ENCODE assay signal across 24 cellular contexts in genomic region chr7:38300175-38300574, GRCh38.
DNase-seq lines count a peak whose midpoint lies in the region; ATAC-seq and TF ChIP-seq lines count a peak whose summit lies in the region.
"Had no signal": no experiment of that assay in that cellular context is flagged by ENCODE, and none has a peak within 500 bp of the region (broad histone marks: within the 10 kb centered on the region; RNA-seq: fewer than 3 reads in every experiment).

No MANE protein-coding gene starts in this region.

- no peak overlapping the region for H2AFZ ChIP-seq in OCI-LY7 (ENCODE audit: low read length)

- no peak overlapping the region for H2BK5ac ChIP-seq in mesendoderm (ENCODE audit: low read length)

- POLR2A ChIA-PET in CD8-positive, alpha-beta memory T cell (lab: Charles Lee): interaction anchor here (1.0 to 1.5 kb wide), 2 partner anchors 11 to 64 kb away, joined by 3 read pairs; no protein-coding TSS in a partner anchor
- POLR2A ChIA-PET in activated CD8-positive, alpha-beta T cell treated with anti-CD3 and anti-CD28 coated beads, Interleukin-2, amount 10 ng/mL, durations not matched to agents 7 days and 5 days (lab: Charles Lee): interaction anchor here (0.9 kb wide), 1 partner anchor 15 kb away, joined by 6 read pairs; no protein-coding TSS in a partner anchor
- POLR2A ChIA-PET in OCI-LY7 (lab: Charles Lee): no interaction called here

- no peak overlapping the region for H2BK15ac ChIP-seq in mesendoderm (replicated peaks; ENCODE audit: low read depth)

- peak overlapping the region; percentile 23 for H3K4me3 ChIP-seq in CD8-positive, alpha-beta memory T cell (ENCODE audit: low read length)
- H3K4me3 ChIP-seq in mesendoderm (ENCODE audit: low read length) (no peak overlapping the region), OCI-LY7 (ENCODE audit: low read depth, low read length, poor library complexity, severe bottlenecking) (no peak overlapping the region)
- H3K4me3 ChIP-seq: body of pancreas, colonic mucosa, prostate gland had no signal

- no TSS peak for BruUV-seq in OCI-LY7 (replicated peaks; lab: Mats Ljungman, UMichigan)

- peak; percentile 87 for ATAC-seq in activated CD8-positive, alpha-beta T cell treated with anti-CD3 and anti-CD28 coated beads, Interleukin-2, amount 10 ng/mL, durations not matched to agents 7 days and 5 days
- ATAC-seq in HG03521 (IDR thresholded peaks at IDR 0.05; ENCODE audit: unreplicated experiment) (no peak), GM18511 (IDR thresholded peaks at IDR 0.05; ENCODE audit: unreplicated experiment) (no peak)
- ATAC-seq: body of pancreas had no signal

- peak; percentile 12 for DNase-seq in DMS 273 (lab: John Stamatoyannopoulos, UW; ENCODE audit: unreplicated experiment)
- no peak for DNase-seq in DMS 273 treated with DMSO at 0.1 percent for 48 hours (lab: John Stamatoyannopoulos, UW)
- peak in 1 of 5 donors; percentile 50 for DNase-seq in CD8-positive, alpha-beta memory T cell
- DNase-seq in activated CD8-positive, alpha-beta T cell treated with anti-CD3 and anti-CD28 coated beads, Interleukin-2, amount 10 ng/mL, durations not matched to agents 7 days and 5 days: peak; percentile 55
- DNase-seq in mesendoderm: peak; percentile 26
- DNase-seq in OCI-LY7 (ENCODE audit: low spot score): no peak
- DNase-seq: activated CD4-positive, alpha-beta T cell treated with anti-CD3 and anti-CD28 coated beads, Interleukin-2, amount 50 U/mL, for 4 hours; activated gamma-delta T cell treated with Interleukin-2 at 50 U/mL for 16 hours; body of pancreas; colonic mucosa; HFFc6; hippocampal formation; Karpas-422; NCI-H1417 treated with DMSO at 0.1 percent for 48 hours; NCI-H2171; NCI-H526 treated with DMSO at 0.1 percent for 48 hours; nephron progenitor cell; SK-N-SH; small intestine; stimulated activated CD4-positive, alpha-beta T cell treated with anti-CD3 and anti-CD28 coated beads, Interleukin-4, amount 100 ng/mL, for 1 hour had no signal

- no peak overlapping the region for H3K23ac ChIP-seq in mesendoderm (ENCODE audit: low read length)

- H3K9me3 ChIP-seq in CD8-positive, alpha-beta memory T cell (ENCODE audit: low read length): no peaks in the 10 kb centered on the region
- H3K9me3 ChIP-seq in OCI-LY7 (ENCODE audit: low read length): no peaks in the 10 kb centered on the region
- H3K9me3 ChIP-seq: body of pancreas, colonic mucosa, prostate gland, SK-N-SH had no signal

- H3K27me3 ChIP-seq in CD8-positive, alpha-beta memory T cell (ENCODE audit: insufficient read depth, low read length, poor library complexity, severe bottlenecking): no peaks in the 10 kb centered on the region
- no peaks in the 10 kb centered on the region for H3K27me3 ChIP-seq in mesendoderm (ENCODE audit: insufficient read depth, low read length, poor library complexity)
- H3K27me3 ChIP-seq: body of pancreas, colonic mucosa had no signal

- H3K9me3 Mint-ChIP-seq in CD8-positive, alpha-beta memory T cell: no peaks in the 10 kb centered on the region
- no peaks in the 10 kb centered on the region for H3K9me3 Mint-ChIP-seq in activated CD8-positive, alpha-beta T cell treated with anti-CD3 and anti-CD28 coated beads, Interleukin-2, amount 10 ng/mL, durations not matched to agents 7 days and 5 days (ENCODE audit: insufficient read depth)
- H3K9me3 Mint-ChIP-seq: HFFc6, nephron progenitor cell had no signal

- H3K9me2 ChIP-seq in OCI-LY7 (ENCODE audit: insufficient read depth, low read length): no peaks in the 10 kb centered on the region
- H3K9me2 ChIP-seq: SK-N-SH had no signal

- H3K4ac ChIP-seq in mesendoderm (ENCODE audit: low read depth, low read length): no peak overlapping the region

- H3K79me2 ChIP-seq in mesendoderm (ENCODE audit: control insufficient read depth, insufficient read depth, low read length): no peaks in the 10 kb centered on the region
- no peaks in the 10 kb centered on the region for H3K79me2 ChIP-seq in OCI-LY7 (ENCODE audit: insufficient read depth, low read depth, low read length)

- no peak overlapping the region for H3K56ac ChIP-seq in mesendoderm (ENCODE audit: low read length)

- H3K27ac Mint-ChIP-seq in CD8-positive, alpha-beta memory T cell: peak overlapping the region; percentile 57 to 97 (median 84)
- H3K27ac Mint-ChIP-seq in activated CD8-positive, alpha-beta T cell treated with anti-CD3 and anti-CD28 coated beads, Interleukin-2, amount 10 ng/mL, durations not matched to agents 7 days and 5 days: peak overlapping the region; percentile 89
- H3K27ac Mint-ChIP-seq: HFFc6, nephron progenitor cell had no signal

- H3K36me3 ChIP-seq in CD8-positive, alpha-beta memory T cell (ENCODE audit: insufficient read depth, low read length): no peaks in the 10 kb centered on the region
- H3K36me3 ChIP-seq in mesendoderm (ENCODE audit: control insufficient read depth, insufficient read depth, low read length) (no peaks in the 10 kb centered on the region), OCI-LY7 (ENCODE audit: insufficient read depth, low read length) (no peaks in the 10 kb centered on the region)
- H3K36me3 ChIP-seq: colonic mucosa, prostate gland had no signal

- H3K27ac ChIP-seq in CD8-positive, alpha-beta memory T cell (ENCODE audit: low read depth, low read length): peak overlapping the region; percentile 39
- H3K27ac ChIP-seq in mesendoderm (ENCODE audit: low read depth, low read length): no peak overlapping the region
- H3K27ac ChIP-seq in OCI-LY7 (ENCODE audit: low read depth, low read length, poor library complexity, severe bottlenecking): no peak overlapping the region
- H3K27ac ChIP-seq: 22Rv1, body of pancreas, colonic mucosa had no signal

- no peaks in the 10 kb centered on the region for H3K27me3 Mint-ChIP-seq in CD8-positive, alpha-beta memory T cell
- H3K27me3 Mint-ChIP-seq in activated CD8-positive, alpha-beta T cell treated with anti-CD3 and anti-CD28 coated beads, Interleukin-2, amount 10 ng/mL, durations not matched to agents 7 days and 5 days (ENCODE audit: low read depth): no peaks in the 10 kb centered on the region

- peak overlapping the region; percentile 85 to 98 (median 90) for H3K4me3 Mint-ChIP-seq in CD8-positive, alpha-beta memory T cell
- H3K4me3 Mint-ChIP-seq in activated CD8-positive, alpha-beta T cell treated with anti-CD3 and anti-CD28 coated beads, Interleukin-2, amount 10 ng/mL, durations not matched to agents 7 days and 5 days: peak overlapping the region; percentile 86
- H3K4me3 Mint-ChIP-seq: HFFc6, nephron progenitor cell had no signal

- WGBS in mesendoderm (ENCODE audit: extremely low coverage, insufficient coverage, low lambda C conversion rate): no CpG with 5 or more reads among the region's 8 CpGs

- H3K18ac ChIP-seq in mesendoderm (ENCODE audit: low read length): no peak overlapping the region

- no peaks in the 10 kb centered on the region for H3K79me1 ChIP-seq in mesendoderm (ENCODE audit: low read length)

- H4K5ac ChIP-seq in mesendoderm (ENCODE audit: low read length): no peak overlapping the region

- H3K4me1 Mint-ChIP-seq in CD8-positive, alpha-beta memory T cell: peaks cover 0 to 4% (median 2%) of the 10 kb centered on the region in 3 donors
- peaks cover 28% of the 10 kb centered on the region for H3K4me1 Mint-ChIP-seq in activated CD8-positive, alpha-beta T cell treated with anti-CD3 and anti-CD28 coated beads, Interleukin-2, amount 10 ng/mL, durations not matched to agents 7 days and 5 days (ENCODE audit: low read depth)
- H3K4me1 Mint-ChIP-seq: nephron progenitor cell had no signal

- intact Hi-C loops in OCI-LY7 (cut with micrococcal nuclease; ENCODE audit: unreplicated experiment): no loop called here

- no peak overlapping the region for H2AK5ac ChIP-seq in mesendoderm (ENCODE audit: low read length)

- no peaks in the 10 kb centered on the region for H3K4me1 ChIP-seq in CD8-positive, alpha-beta memory T cell (ENCODE audit: insufficient read depth, low read length)
- no peaks in the 10 kb centered on the region for H3K4me1 ChIP-seq in mesendoderm (ENCODE audit: control insufficient read depth, low read depth, low read length)
- H3K4me1 ChIP-seq in OCI-LY7 (ENCODE audit: insufficient read depth, low read length, poor library complexity, severe bottlenecking): peaks cover 14% of the 10 kb centered on the region
- H3K4me1 ChIP-seq: body of pancreas, colonic mucosa, prostate gland had no signal

- H4K20me1 ChIP-seq in OCI-LY7 (ENCODE audit: insufficient read depth, low read length): no peaks in the 10 kb centered on the region

- no peak overlapping the region for H4K8ac ChIP-seq in mesendoderm (ENCODE audit: low read depth, low read length)

- H3K9ac ChIP-seq in mesendoderm (ENCODE audit: low read length): no peak overlapping the region
- H3K9ac ChIP-seq: SK-N-SH had no signal

- TF ChIP-seq CTCF in OCI-LY7 (conservative IDR thresholded peaks at IDR 0.05; ENCODE audit: low read length): no peak

- CTCF ChIA-PET in CD8-positive, alpha-beta memory T cell (lab: Charles Lee): interaction anchor here (2.6 kb wide), 1 partner anchor 31 kb away, joined by 6 read pairs; no protein-coding TSS in a partner anchor
- CTCF ChIA-PET in activated CD8-positive, alpha-beta T cell treated with anti-CD3 and anti-CD28 coated beads, Interleukin-2, amount 10 ng/mL, durations not matched to agents 7 days and 5 days (lab: Charles Lee): interaction anchor here (1.1 to 1.5 kb wide), 4 partner anchors 19 to 82 kb away, joined by 3 to 4 read pairs (median 3); no protein-coding TSS in a partner anchor
- CTCF ChIA-PET in OCI-LY7 (lab: Charles Lee; ENCODE audit: unreplicated experiment): no interaction called here

- H3K4me2 ChIP-seq in mesendoderm (ENCODE audit: low read length) (no peak overlapping the region), OCI-LY7 (ENCODE audit: low read length) (no peak overlapping the region)
- H3K4me2 ChIP-seq: SK-N-SH had no signal

- H3K36me3 Mint-ChIP-seq in CD8-positive, alpha-beta memory T cell: peaks cover 0 to 9% (median 0%) of the 10 kb centered on the region in 3 donors
- H3K36me3 Mint-ChIP-seq in activated CD8-positive, alpha-beta T cell treated with anti-CD3 and anti-CD28 coated beads, Interleukin-2, amount 10 ng/mL, durations not matched to agents 7 days and 5 days (ENCODE audit: low read depth): peaks cover 6% of the 10 kb centered on the region

- no peak overlapping the region for H2BK120ac ChIP-seq in mesendoderm (ENCODE audit: low read depth, low read length)

Comparison
In these comparisons a context has a peak if more than half of its experiments do, and no peak if none do; other contexts are left out.
1. DNase-seq: peak in DMS 273 (single experiment), activated CD8-positive, alpha-beta T cell treated with anti-CD3 and anti-CD28 coated beads, Interleukin-2, amount 10 ng/mL, durations not matched to agents 7 days and 5 days (single experiment) and mesendoderm (single experiment); none in DMS 273 treated with DMSO at 0.1 percent for 48 hours (single experiment) and OCI-LY7 (single experiment).